8 cellular contexts compared by ENCODE assay signal in genomic region chr2:38959938-38960608, GRCh38.
DNase-seq lines count a peak whose midpoint lies in the region; ATAC-seq, FAIRE-seq and TF ChIP-seq lines count a peak whose summit lies in the region.

No MANE protein-coding gene starts in this region.

- H3K27me3 Mint-ChIP-seq in activated naive CD8-positive, alpha-beta T cell = peaks cover 13% of the 10 kb centered on the region
- peaks cover 13% of the 10 kb centered on the region for H3K27me3 Mint-ChIP-seq in progenitor cell of endocrine pancreas

- intact Hi-C loops in Right ventricle myocardium inferior (cut with DNase I) (no loop called here), tibial artery (cut with DNase I; ENCODE audit: low total_unique reads) (no loop called here)

- ATAC-seq in Right ventricle myocardium inferior (peak; percentile 96), GM21528 (IDR thresholded peaks at IDR 0.05; ENCODE audit: low FRiP score, unreplicated experiment) (no peak)

- no peaks in the 10 kb centered on the region for H3K27me3 ChIP-seq in tibial artery

- peak overlapping the region; percentile 47 to 60 for H3K4me3 ChIP-seq in tibial artery

- H3K36me3 ChIP-seq in tibial artery = no peaks in the 10 kb centered on the region

- peaks cover 2% of the 10 kb centered on the region for H3K4me1 Mint-ChIP-seq in activated naive CD8-positive, alpha-beta T cell (ENCODE audit: low read depth)
- H3K4me1 Mint-ChIP-seq in progenitor cell of endocrine pancreas (ENCODE audit: low read depth) = no peaks in the 10 kb centered on the region

- peaks cover 0 to 14% (median 6%) of the 10 kb centered on the region in 4 donors for H3K4me1 ChIP-seq in tibial artery

- no peak overlapping the region for H3K27ac Mint-ChIP-seq in activated naive CD8-positive, alpha-beta T cell
- no peak overlapping the region for H3K27ac Mint-ChIP-seq in progenitor cell of endocrine pancreas

- peaks cover 2% of the 10 kb centered on the region for H3K36me3 Mint-ChIP-seq in activated naive CD8-positive, alpha-beta T cell
- peaks cover 2% of the 10 kb centered on the region for H3K36me3 Mint-ChIP-seq in progenitor cell of endocrine pancreas (ENCODE audit: insufficient read depth)

- H3K9me3 Mint-ChIP-seq in activated naive CD8-positive, alpha-beta T cell (ENCODE audit: low read depth) = no peaks in the 10 kb centered on the region
- H3K9me3 Mint-ChIP-seq in progenitor cell of endocrine pancreas (ENCODE audit: low read depth) = peaks cover 3% of the 10 kb centered on the region

- TF ChIP-seq CTCF in progenitor cell of endocrine pancreas (IDR thresholded peaks at IDR 0.05; ENCODE audit: unreplicated experiment) (no peak), tibial artery (IDR thresholded peaks at IDR 0.05) (peak in 1 of 2 experiments; percentile 13)

- H3K9me3 ChIP-seq in tibial artery = no peaks in the 10 kb centered on the region

- DNase-seq in GM19239 (ENCODE audit: insufficient read length, low spot score) = peak; percentile 61
- DNase-seq in NCI-H460 (ENCODE audit: extremely low read depth, low read depth) = peak; percentile 79
- peak; percentile 93 for DNase-seq in Right ventricle myocardium inferior (ENCODE audit: missing footprints)
- DNase-seq in progenitor cell of endocrine pancreas (ENCODE audit: low spot score, unreplicated experiment) = peak; percentile 40
- peak; percentile 69 to 81 for DNase-seq in tibial artery
- no peak for DNase-seq in DMS79 treated with DMSO at 0.1 percent for 48 hours (lab: John Stamatoyannopoulos, UW)

- H3K4me3 Mint-ChIP-seq in activated naive CD8-positive, alpha-beta T cell = peak overlapping the region; percentile 42
- peak overlapping the region; percentile 57 for H3K4me3 Mint-ChIP-seq in progenitor cell of endocrine pancreas (ENCODE audit: low read depth)

- no peak for FAIRE-seq in GM19239 (lab: Jason Lieb, UNC)

- peak overlapping the region; percentile 12 to 28 for H3K27ac ChIP-seq in tibial artery
